In the genomic region with DNA sequence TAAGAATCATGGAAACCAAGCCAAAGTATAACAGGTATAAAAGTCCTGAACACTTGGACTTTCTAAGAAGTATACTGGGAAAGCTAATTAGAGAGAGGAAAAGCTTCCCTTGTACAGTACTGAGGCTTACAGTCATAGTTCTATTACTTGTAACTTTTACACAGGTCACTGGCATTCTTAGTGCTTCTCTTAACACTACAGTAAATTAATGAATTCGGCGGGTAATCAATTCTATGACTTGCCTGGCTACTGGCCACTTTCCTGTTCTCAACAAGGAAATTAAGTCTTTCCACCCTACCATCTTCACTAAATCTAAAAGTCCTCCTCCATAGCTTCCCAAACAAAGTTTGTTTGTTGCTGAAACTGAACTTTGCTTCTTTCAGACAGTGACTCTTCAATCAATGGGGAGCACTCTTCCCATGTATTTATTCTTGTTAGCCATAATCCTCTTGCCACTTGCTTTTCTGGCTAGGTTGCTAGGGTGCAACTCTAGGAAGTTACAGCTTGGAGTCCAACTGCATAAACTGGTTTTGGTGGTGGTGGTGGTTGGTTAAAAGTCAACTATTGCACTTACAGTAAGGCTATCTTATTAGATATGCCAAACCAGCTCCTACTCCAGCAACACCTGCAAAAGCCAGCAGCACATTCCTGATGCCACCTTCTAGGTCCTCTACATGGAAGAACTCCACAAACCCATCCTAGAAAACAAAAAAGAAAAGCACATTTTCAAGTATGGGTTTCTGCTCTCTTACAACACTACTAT, we compare ENCODE assay signal across 8 cellular contexts. TPM values are rescaled to one million over a fixed set of nuclear protein-coding genes. Genes with fewer than 3 reads are reported as not detected.
DNase-seq lines count a peak whose midpoint lies in the region; ATAC-seq, FAIRE-seq and TF ChIP-seq lines count a peak whose summit lies in the region.

No MANE protein-coding gene starts in this region.

- H3K4me3 ChIP-seq in SK-N-SH (ENCODE audit: low read depth in 2 of 2, low read length in 1 of 2) (peak overlapping the region; percentile 95 to 98), fibroblast of mammary gland (ENCODE audit: control insufficient read depth, low read depth, low read length) (peak overlapping the region; percentile 86), rectal smooth muscle tissue (ENCODE audit: low read length) (peak overlapping the region; percentile 75)

- H4K20me1 ChIP-seq in SK-N-SH (ENCODE audit: insufficient read depth): peaks cover 71% of the 10 kb centered on the region

- H3K9ac ChIP-seq in SK-N-SH: peak overlapping the region; percentile 100
- H3K9ac ChIP-seq in rectal smooth muscle tissue (ENCODE audit: low read length): peak overlapping the region; percentile 19

- H3K27ac ChIP-seq in SK-N-SH (ENCODE audit: low read depth in 2 of 2, low read length in 1 of 2) (peak overlapping the region; percentile 97 to 100), rectal smooth muscle tissue (ENCODE audit: low read depth, low read length) (peak overlapping the region; percentile 99)

- 6% methylated on average over 2 of the region's 2 CpGs for WGBS in SK-N-SH (ENCODE audit: low lambda C conversion rate)

- no peaks in the 10 kb centered on the region for H3K27me3 ChIP-seq in SK-N-SH (ENCODE audit: insufficient read depth)
- H3K27me3 ChIP-seq in rectal smooth muscle tissue (ENCODE audit: control insufficient read depth, insufficient read depth, low read length): no peaks in the 10 kb centered on the region

- DNase-seq in GM12891 (ENCODE audit: insufficient read length, low spot score): no peak
- DNase-seq in SK-N-SH: no peak
- DNase-seq in fibroblast of mammary gland (ENCODE audit: low read depth): no peak
- DNase-seq in Ammon's horn (ENCODE audit: low spot score): no peak

- peak; percentile 63 for TF ChIP-seq POLR2A in GM12891 (IDR thresholded peaks at IDR 0.05; ENCODE audit: low read depth, low read length)

- H3K79me2 ChIP-seq in SK-N-SH (ENCODE audit: insufficient read depth): peaks cover 98% of the 10 kb centered on the region

- CTCF ChIA-PET in SK-N-SH (lab: Yijun Ruan, JAX): interaction anchor here (1.2 to 13.4 kb wide), 3 partner anchors 9 to 43 kb away, joined by 4 to 142 read pairs (median 9); no protein-coding TSS in a partner anchor

- FAIRE-seq in GM12891 (lab: Jason Lieb, UNC): no peak

- peak overlapping the region; percentile 89 for H3K4me2 ChIP-seq in SK-N-SH

- ATAC-seq in HG02623 (IDR thresholded peaks at IDR 0.05; ENCODE audit: unreplicated experiment) (no peak), GM21723 (IDR thresholded peaks at IDR 0.05; ENCODE audit: unreplicated experiment) (no peak), GM19452 (IDR thresholded peaks at IDR 0.05; ENCODE audit: unreplicated experiment) (no peak)

- no peaks in the 10 kb centered on the region for H3K9me2 ChIP-seq in SK-N-SH

- H3F3A ChIP-seq in SK-N-SH (replicated peaks; ENCODE audit: insufficient read depth): peaks cover 71% of the 10 kb centered on the region

- POLR2A ChIA-PET in SK-N-SH (lab: Yijun Ruan, JAX): interaction anchor here (7.0 kb wide), 1 partner anchor 12 kb away, joined by 149 read pairs; no protein-coding TSS in a partner anchor

- H3K9me3 ChIP-seq in SK-N-SH: no peaks in the 10 kb centered on the region

- H3K36me3 ChIP-seq in SK-N-SH (replicated peaks in 1 of 2; ENCODE audit: control insufficient read depth in 1 of 2, insufficient read depth in 2 of 2, low read length in 1 of 2) (peaks cover 58 to 71% of the 10 kb centered on the region in 2 experiments), rectal smooth muscle tissue (ENCODE audit: control insufficient read depth, insufficient read depth, low read length) (peaks cover 33% of the 10 kb centered on the region)

- peaks cover 15 to 28% of the 10 kb centered on the region in 2 experiments; a peak in 3 of 4 replicates for H3K4me1 ChIP-seq in SK-N-SH (ENCODE audit: control insufficient read depth in 1 of 2, insufficient read depth in 2 of 2, low read depth in 1 of 2, low read length in 1 of 2)
- H3K4me1 ChIP-seq in rectal smooth muscle tissue (ENCODE audit: control insufficient read depth, insufficient read depth, low read length): peaks cover 26% of the 10 kb centered on the region

- TF ChIP-seq EP300 in SK-N-SH (IDR thresholded peaks at IDR 0.05; ENCODE audit: borderline replicate concordance in 1 of 2, low read depth in 1 of 2, low read length in 1 of 2): no peak

- no peak for TF ChIP-seq CTCF in SK-N-SH (IDR thresholded peaks at IDR 0.05)
- TF ChIP-seq CTCF in fibroblast of mammary gland (conservative IDR thresholded peaks at IDR 0.05; ENCODE audit: control insufficient read depth, insufficient read depth, low read depth, low read length): no peak

- H2AFZ ChIP-seq in SK-N-SH (ENCODE audit: low read depth): no peak overlapping the region

- TF ChIP-seq RAD21 in SK-N-SH (IDR thresholded peaks at IDR 0.05; ENCODE audit: low read length): no peak

TF ChIP-seq in GM12891, 5 proteins besides CTCF, POLR2A, EP300 and RAD21:
- TF ChIP-seq POLR2AphosphoS5 (IDR thresholded peaks at IDR 0.05; ENCODE audit: low read depth, low read length): peak; percentile 20; the same call in 1 of the 2 replicates
- no peak for TF ChIP-seq PAX5 (IDR thresholded peaks at IDR 0.05; ENCODE audit: insufficient read depth, low read length, severe bottlenecking)

TF ChIP-seq in SK-N-SH, 30 proteins besides CTCF, POLR2A, EP300 and RAD21:
- TF ChIP-seq ELF1 (IDR thresholded peaks at IDR 0.05) (no peak), CHD2 (IDR thresholded peaks at IDR 0.05; ENCODE audit: low read length, partially characterized antibody) (no peak), RFX5 (IDR thresholded peaks at IDR 0.05; ENCODE audit: low read length) (no peak)

RNA-seq across cellular contexts. Expression of a gene that starts 2.4 kb away (rescaled TPM):
- polyA plus RNA-seq in GM12891 (2012; ENCODE audit: low read depth, missing spikeins): 123 TPM
- 110 and 131 TPM in 2 replicates for polyA plus RNA-seq in SK-N-SH (2012; rRNA removed)
- polyA plus RNA-seq in SK-N-SH (2012; cell fraction: cytosol; rRNA removed): 70.8 and 82.9 TPM in 2 replicates
- 354 and 429 TPM in 2 replicates for polyA plus RNA-seq in SK-N-SH (2012; cell fraction: nucleus; rRNA removed)

RNA-seq across cellular contexts. Expression of a gene that starts 27.8 kb away (rescaled TPM):
- polyA plus RNA-seq in GM12891 (2012; ENCODE audit: low read depth, missing spikeins): 0.06 TPM
- polyA plus RNA-seq in SK-N-SH (2012; rRNA removed): 2.4 and 3.4 TPM in 2 replicates
- polyA plus RNA-seq in SK-N-SH (2012; cell fraction: cytosol; rRNA removed): 1.9 and 3.0 TPM in 2 replicates
- polyA plus RNA-seq in SK-N-SH (2012; cell fraction: nucleus; rRNA removed): 11.2 and 16.1 TPM in 2 replicates

RNA-seq across cellular contexts. Expression of a gene that starts 52.4 kb away (rescaled TPM):
- polyA plus RNA-seq in GM12891 (2012; ENCODE audit: low read depth, missing spikeins): 196 TPM
- polyA plus RNA-seq in SK-N-SH (2012; rRNA removed): 47.4 and 56.3 TPM in 2 replicates
- 62.5 and 74.7 TPM in 2 replicates for polyA plus RNA-seq in SK-N-SH (2012; cell fraction: cytosol; rRNA removed)
- 32.5 and 33.7 TPM in 2 replicates for polyA plus RNA-seq in SK-N-SH (2012; cell fraction: nucleus; rRNA removed)
